Comparison of ENCODE assay signal across 19 cellular contexts in genomic region chr12:79527498-79527897, GRCh38.
DNase-seq lines count a peak whose midpoint lies in the region; ATAC-seq, FAIRE-seq and TF ChIP-seq lines count a peak whose summit lies in the region.
"Had no signal": no experiment of that assay in that cellular context is flagged by ENCODE, and none has a peak within 500 bp of the region (broad histone marks: within the 10 kb centered on the region; RNA-seq: fewer than 3 reads in every experiment).

No MANE protein-coding gene starts in this region.

- H3K27me3 Mint-ChIP-seq in GM23338 (ENCODE audit: insufficient read depth, low read depth, poor library complexity) = no peaks in the 10 kb centered on the region
- H3K27me3 Mint-ChIP-seq: T-cell had no signal

- no peak; a peak in 1 of 4 replicates for TF ChIP-seq EP300 in HepG2 (IDR thresholded peaks at IDR 0.05; ENCODE audit: low read depth in 2 of 2, low read length in 2 of 2)
- no peak for TF ChIP-seq EP300 in HepG2 (CRISPR knock-in tag; IDR thresholded peaks at IDR 0.05; ENCODE audit: borderline replicate concordance)

- no peak overlapping the region for H3K4me3 ChIP-seq in GM23338
- H3K4me3 ChIP-seq in HepG2 (replicated peaks in 1 of 3; ENCODE audit: insufficient read depth in 1 of 3, low read depth in 2 of 3, low read length in 3 of 3) = no peak overlapping the region

- DNase-seq in DMS53 (lab: John Stamatoyannopoulos, UW) (peak; percentile 70), GM23338 (ENCODE audit: low spot score) (no peak), NCI-H69 (lab: John Stamatoyannopoulos, UW) (peak; percentile 79), HepG2 (ENCODE audit: low spot score) (peak; percentile 76), T-helper 2 cell (no peak), GM19239 (ENCODE audit: insufficient read length, low spot score) (no peak)
- DNase-seq in stimulated activated naive CD4-positive, alpha-beta T cell (lab: John Stamatoyannopoulos, UW) = no peak
- DNase-seq: C1 segment of cervical spinal cord, HCEC 1CT, KBM-7, NCI-H1048, NCI-H187, NCI-H2171, NCI-H446, NCI-H82, SHP77, SK-N-SH, T-cell had no signal

- H2AFZ ChIP-seq in GM23338 (no peak overlapping the region), HepG2 (ENCODE audit: low read length) (no peak overlapping the region)

- H4K20me1 ChIP-seq in GM23338 (replicated peaks; ENCODE audit: insufficient read depth) (no peaks in the 10 kb centered on the region), HepG2 (ENCODE audit: insufficient read depth, low read length) (no peaks in the 10 kb centered on the region)

- H3K9me2 ChIP-seq in GM23338 (ENCODE audit: insufficient read depth) = no peaks in the 10 kb centered on the region
- H3K9me2 ChIP-seq: SK-N-SH had no signal

- ATAC-seq in GM23338 (no peak), HepG2 (peak; percentile 58)
- ATAC-seq: T-cell had no signal

- H3K36me3 ChIP-seq in GM23338 (ENCODE audit: insufficient read depth) (no peaks in the 10 kb centered on the region), HepG2 (replicated peaks in 1 of 2; ENCODE audit: control insufficient read depth in 1 of 2, insufficient read depth in 2 of 2, low read length in 2 of 2) (no peaks in the 10 kb centered on the region)

- H3K27ac ChIP-seq in GM23338 (ENCODE audit: low read depth) (no peak overlapping the region), HepG2 (ENCODE audit: extremely low read length, insufficient read depth, low read length) (peak overlapping the region; percentile 35)

- H3K9me3 ChIP-seq in HepG2 (ENCODE audit: low read length) = no peaks in the 10 kb centered on the region
- H3K9me3 ChIP-seq: SK-N-SH had no signal

- POLR2A ChIA-PET in HepG2 (lab: Yijun Ruan, JAX) = no interaction called here

- H3K4me2 ChIP-seq in GM23338 (no peak overlapping the region), HepG2 (ENCODE audit: low read depth, low read length) (no peak overlapping the region)
- H3K4me2 ChIP-seq: SK-N-SH had no signal

- WGBS in HepG2 (ENCODE audit: low lambda C conversion rate) = 61% methylated on average over 1 of the region's 1 CpG

- 0 out of 2 replicates have a peak overlapping the region, but pooled peaks have one; percentile 31 for H3K27ac Mint-ChIP-seq in GM23338
- H3K27ac Mint-ChIP-seq: T-cell had no signal

- peaks cover 3% of the 10 kb centered on the region; the same call in 2 of the 3 replicates for H3K36me3 Mint-ChIP-seq in GM23338 (ENCODE audit: low read depth)
- H3K36me3 Mint-ChIP-seq: T-cell had no signal

- H3K9ac ChIP-seq in HepG2 (ENCODE audit: insufficient read depth, low read depth, low read length) = no peak overlapping the region
- H3K9ac ChIP-seq: SK-N-SH had no signal

- H3K27me3 ChIP-seq in GM23338 (ENCODE audit: insufficient read depth) (no peaks in the 10 kb centered on the region), HepG2 (ENCODE audit: control insufficient read depth in 1 of 2, insufficient read depth in 2 of 2, low read length in 2 of 2) (no peaks in the 10 kb centered on the region)

- no peak for TF ChIP-seq POLR2A in HepG2 (IDR thresholded peaks at IDR 0.05; ENCODE audit: insufficient read depth in 1 of 2, low read depth in 2 of 2, low read length in 2 of 2)

- FAIRE-seq in HepG2 (lab: Jason Lieb, UNC) (no peak), GM19239 (lab: Jason Lieb, UNC) (no peak)
- FAIRE-seq: RCC 7860 had no signal

- H3K9me3 Mint-ChIP-seq in GM23338 = no peaks in the 10 kb centered on the region
- H3K9me3 Mint-ChIP-seq: T-cell had no signal

- no peaks in the 10 kb centered on the region for H3K79me2 ChIP-seq in GM23338 (replicated peaks; ENCODE audit: insufficient read depth)
- H3K79me2 ChIP-seq in HepG2 (ENCODE audit: insufficient read depth, low read length) = no peaks in the 10 kb centered on the region

- no peaks in the 10 kb centered on the region; the same call in 1 of the 2 replicates for H3F3A ChIP-seq in GM23338 (replicated peaks; ENCODE audit: low read depth)

- CTCF ChIA-PET in HepG2 (lab: Yijun Ruan, JAX; ENCODE audit: low intra/inter-chr PET ratio, low total read pairs) = no interaction called here

- BruUV-seq in HepG2 (replicated peaks; lab: Mats Ljungman, UMichigan) = no TSS peak

- H3K4me1 Mint-ChIP-seq in GM23338 = peaks cover 21% of the 10 kb centered on the region
- H3K4me1 Mint-ChIP-seq: T-cell had no signal

- H3K4me3 Mint-ChIP-seq in GM23338 = no peak overlapping the region
- H3K4me3 Mint-ChIP-seq: T-cell had no signal

- H3K4me1 ChIP-seq in GM23338 (ENCODE audit: insufficient read depth) = peaks cover 18% of the 10 kb centered on the region
- peaks cover 81% of the 10 kb centered on the region for H3K4me1 ChIP-seq in HepG2 (ENCODE audit: insufficient read depth, low read length)

- TF ChIP-seq RAD21 in HepG2 (CRISPR knock-in tag; IDR thresholded peaks at IDR 0.05) = no peak

- TF ChIP-seq CTCF in GM23338 (conservative IDR thresholded peaks at IDR 0.05; ENCODE audit: low read depth in 2 of 2) (no peak), HepG2 (CRISPR knock-in tag; IDR thresholded peaks at IDR 0.05) (no peak)

- in situ Hi-C loops in HepG2 (cut with HindIII; ENCODE audit: extremely low pct_ligation_motif_present, low pct_unique_long_range_greater_than_20kb) = loop anchor here (10.0 kb wide), 1 partner anchor 113 kb away; no protein-coding TSS in a partner anchor

- intact Hi-C loops in HepG2 (cut with micrococcal nuclease; ENCODE audit: unreplicated experiment) = no loop called here

TF ChIP-seq in GM23338, 12 proteins besides CTCF, POLR2A, EP300 and RAD21 (continues in another document):
- TF ChIP-seq EZH2 (IDR thresholded peaks at IDR 0.05; ENCODE audit: low read depth, unreplicated experiment) = no peak
- TF ChIP-seq CREB1 (CRISPR knock-in tag; IDR thresholded peaks at IDR 0.05; ENCODE audit: low read depth) = no peak

TF ChIP-seq in HepG2, 621 proteins besides CTCF, POLR2A, EP300 and RAD21 (continues in another document):
- TF ChIP-seq ZNF546 (CRISPR knock-in tag; conservative IDR thresholded peaks at IDR 0.05) (no peak), FOSL2 (CRISPR knock-in tag; IDR thresholded peaks at IDR 0.05) (peak; percentile 33; the same call in 1 of the 2 replicates), BRD4 (CRISPR knock-in tag; IDR thresholded peaks at IDR 0.05) (no peak), ZNF878 (CRISPR knock-in tag; IDR thresholded peaks at IDR 0.05) (no peak), BCL3 (CRISPR knock-in tag; IDR thresholded peaks at IDR 0.05) (no peak), HCFC1 (IDR thresholded peaks at IDR 0.05; ENCODE audit: low read depth, low read length) (no peak), FOXO4 (CRISPR knock-in tag; conservative IDR thresholded peaks at IDR 0.05) (no peak), AHR (CRISPR knock-in tag; IDR thresholded peaks at IDR 0.05) (no peak), ZNF446 (CRISPR knock-in tag; IDR thresholded peaks at IDR 0.05) (no peak), SRY (CRISPR knock-in tag; IDR thresholded peaks at IDR 0.05) (no peak), KLF15 (CRISPR knock-in tag; IDR thresholded peaks at IDR 0.05; ENCODE audit: borderline replicate concordance) (no peak), ZNF790 (CRISPR knock-in tag; IDR thresholded peaks at IDR 0.05; ENCODE audit: borderline replicate concordance) (no peak), TIGD3 (CRISPR knock-in tag; IDR thresholded peaks at IDR 0.05; ENCODE audit: borderline replicate concordance) (no peak), ZNF367 (CRISPR knock-in tag; IDR thresholded peaks at IDR 0.05; ENCODE audit: borderline replicate concordance) (no peak), HNF4A (CRISPR knock-in tag; IDR thresholded peaks at IDR 0.05) (peak; percentile 12; the same call in 1 of the 2 replicates), HNRNPLL (IDR thresholded peaks at IDR 0.05; ENCODE audit: low read depth, low read length, poor library complexity, severe bottlenecking) (no peak), MLLT10 (CRISPR knock-in tag; IDR thresholded peaks at IDR 0.05) (no peak)

Comparison
In these comparisons a context has a peak if more than half of its experiments do, and no peak if none do; other contexts are left out.
1. DNase-seq: peak in DMS53 (single experiment), NCI-H69 (single experiment) and HepG2 (single experiment); none in GM23338 (single experiment), T-helper 2 cell (0 of 5), stimulated activated naive CD4-positive, alpha-beta T cell (0 of 6) and GM19239 (single experiment).